10 cellular contexts compared by ENCODE assay signal in genomic region chr22:28075260-28075981, GRCh38.
DNase-seq lines count a peak whose midpoint lies in the region; ATAC-seq, FAIRE-seq and TF ChIP-seq lines count a peak whose summit lies in the region.
"Had no signal": no experiment of that assay in that cellular context is flagged by ENCODE, and none has a peak within 500 bp of the region (broad histone marks: within the 10 kb centered on the region; RNA-seq: fewer than 3 reads in every experiment).

No MANE protein-coding gene starts in this region.

- H3K36me3 ChIP-seq in left lung (no peaks in the 10 kb centered on the region), upper lobe of right lung (no peaks in the 10 kb centered on the region)

- H3K9me3 ChIP-seq in left lung = no peaks in the 10 kb centered on the region
- H3K9me3 ChIP-seq in upper lobe of right lung = no peaks in the 10 kb centered on the region

- H3K4me3 ChIP-seq in left lung (no peak overlapping the region), upper lobe of right lung (no peak overlapping the region)

- intact Hi-C loops in left lung (cut with DNase I) (no loop called here), upper lobe of right lung (cut with DNase I) (no loop called here)

- peaks cover 7 to 12% of the 10 kb centered on the region in 2 donors for H3K4me1 ChIP-seq in left lung
- H3K4me1 ChIP-seq in upper lobe of right lung = peaks cover 9% of the 10 kb centered on the region

- H3K27me3 Mint-ChIP-seq in chondrocyte (ENCODE audit: low read depth) = no peaks in the 10 kb centered on the region
- H3K27me3 Mint-ChIP-seq: naive thymus-derived CD4-positive, alpha-beta T cell had no signal

- no peak for FAIRE-seq in HTR-8/SVneo (lab: Jason Lieb, UNC)

- TF ChIP-seq CTCF in chondrocyte (IDR thresholded peaks at IDR 0.05) (no peak), left lung (IDR thresholded peaks at IDR 0.05) (no peak), upper lobe of right lung (IDR thresholded peaks at IDR 0.05) (no peak)

- H3K27me3 ChIP-seq in left lung = no peaks in the 10 kb centered on the region
- no peaks in the 10 kb centered on the region for H3K27me3 ChIP-seq in upper lobe of right lung

- H3K27ac ChIP-seq in left lung = peak overlapping the region; percentile 26 to 46
- H3K27ac ChIP-seq in upper lobe of right lung = peak overlapping the region; percentile 18

- DNase-seq in HTR-8/SVneo (ENCODE audit: insufficient read length, low spot score) (peak; percentile 26), chondrocyte (ENCODE audit: low spot score) (no peak), left lung (peak in 1 of 2 donors; percentile 35), upper lobe of right lung (no peak), NCI-H1694 treated with DMSO at 0.1 percent for 48 hours (lab: John Stamatoyannopoulos, UW) (no peak), NCI-H524 treated with DMSO at 0.1 percent for 48 hours (lab: John Stamatoyannopoulos, UW) (no peak), iPS-NIHi7 (ENCODE audit: extremely low spot score) (no peak)
- DNase-seq in stimulated activated naive CD4-positive, alpha-beta T cell (lab: John Stamatoyannopoulos, UW) = no peak
- DNase-seq: naive thymus-derived CD4-positive, alpha-beta T cell; NCI-H2171 treated with DMSO at 0.1 percent for 48 hours had no signal

- H3K27ac Mint-ChIP-seq in chondrocyte (ENCODE audit: unreplicated experiment) = peak overlapping the region; percentile 64

- no peak overlapping the region for H3K4me3 Mint-ChIP-seq in chondrocyte (ENCODE audit: unreplicated experiment)
- H3K4me3 Mint-ChIP-seq: naive thymus-derived CD4-positive, alpha-beta T cell had no signal

- H3K4me1 Mint-ChIP-seq in chondrocyte (ENCODE audit: low read depth) = peaks cover 10% of the 10 kb centered on the region
- H3K4me1 Mint-ChIP-seq: naive thymus-derived CD4-positive, alpha-beta T cell had no signal

- peaks cover 15% of the 10 kb centered on the region for H3K36me3 Mint-ChIP-seq in chondrocyte (ENCODE audit: low read depth)

- ATAC-seq in left lung (peak; percentile 92), upper lobe of right lung (peak; percentile 82)
- ATAC-seq: naive thymus-derived CD4-positive, alpha-beta T cell had no signal

- peaks cover 5% of the 10 kb centered on the region for H3K9me3 Mint-ChIP-seq in chondrocyte (ENCODE audit: low read depth)
